ENCODE assay signal across 9 cellular contexts in the genomic region with DNA sequence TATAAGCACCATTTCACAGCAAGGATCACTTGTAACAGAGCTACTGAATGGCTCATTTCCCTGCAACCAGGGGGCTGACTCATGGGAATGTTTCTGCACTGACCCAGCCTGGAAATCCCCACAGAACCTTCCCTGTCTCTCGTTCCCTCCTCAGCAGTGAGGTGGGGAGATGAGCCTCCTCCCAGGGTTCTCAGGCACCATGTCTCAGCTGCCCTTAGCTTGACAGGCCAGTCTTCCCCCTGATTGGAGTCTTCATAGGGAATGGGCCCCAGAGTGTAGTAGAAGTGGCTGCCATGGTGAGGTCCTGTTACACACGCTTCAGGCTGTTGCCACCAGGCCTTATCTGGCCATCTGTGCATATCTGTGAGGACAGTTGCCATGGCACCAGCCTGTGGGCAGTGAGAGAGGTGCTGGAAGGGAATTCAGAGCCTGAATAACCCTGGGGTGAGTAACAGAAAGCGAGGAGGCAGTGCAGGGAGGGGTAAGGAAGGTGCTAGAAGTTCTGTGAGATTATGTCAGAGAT.
DNase-seq lines count a peak whose midpoint lies in the region; ATAC-seq, FAIRE-seq and TF ChIP-seq lines count a peak whose summit lies in the region.
"Had no signal": no experiment of that assay in that cellular context is flagged by ENCODE, and none has a peak within 500 bp of the region (broad histone marks: within the 10 kb centered on the region; RNA-seq: fewer than 3 reads in every experiment).

No MANE protein-coding gene starts in this region.

- no peaks in the 10 kb centered on the region for H3K9me3 Mint-ChIP-seq in activated T-helper 2 cell treated with anti-CD3 and anti-CD28 coated beads, Interferon-gamma antibody, Interleukin-2, Interleukin-4, amounts not matched to agents 10 μg/mL and 5 μg/mL and 100 μg/mL, durations not matched to agents 14 hours and 24 hours and 36 hours

- ATAC-seq in activated CD4-positive, CD25-positive, alpha-beta regulatory T cell treated with anti-CD3 and anti-CD28 coated beads, Interleukin-2, amount 50 U/mL, for 24 hours, result peak; percentile 19 to 42
- ATAC-seq in GM12878 (peak; percentile 89), HG02840 (IDR thresholded peaks at IDR 0.05; ENCODE audit: low FRiP score, unreplicated experiment) (no peak)

- H2AFZ ChIP-seq in GM12878 (ENCODE audit: control insufficient read depth, low read depth, low read length), result peak overlapping the region; percentile 68

- H4K20me1 ChIP-seq in GM12878 (ENCODE audit: control insufficient read depth, insufficient read depth), result no peaks in the 10 kb centered on the region

- RAD21 ChIA-PET in GM12878 (lab: Charles Lee; ENCODE audit: unreplicated experiment), result no interaction called here

- peaks cover 6% of the 10 kb centered on the region for H3K4me1 Mint-ChIP-seq in activated T-helper 2 cell treated with anti-CD3 and anti-CD28 coated beads, Interferon-gamma antibody, Interleukin-2, Interleukin-4, amounts not matched to agents 10 μg/mL and 5 μg/mL and 100 μg/mL, durations not matched to agents 14 hours and 24 hours and 36 hours (ENCODE audit: low read depth)

- BruUV-seq in GM12878 (replicated peaks; lab: Mats Ljungman, UMichigan), result no TSS peak

- TF ChIP-seq RAD21 in GM12878 (IDR thresholded peaks at IDR 0.05; ENCODE audit: insufficient read depth, low read depth, low read length), result no peak

- H3K4me3 ChIP-seq in GM12878, result no peak overlapping the region

- no peaks in the 10 kb centered on the region for H3K36me3 ChIP-seq in GM12878 (ENCODE audit: control insufficient read depth in 2 of 2, insufficient read depth in 2 of 2, low read length in 1 of 2)

- no peaks in the 10 kb centered on the region for H3K79me2 ChIP-seq in GM12878 (ENCODE audit: control insufficient read depth, insufficient read depth, low read length)

- peaks cover 14% of the 10 kb centered on the region for H3K4me1 ChIP-seq in GM12878 (ENCODE audit: control insufficient read depth, insufficient read depth, low read length)

- POLR2A ChIA-PET in GM12878 (lab: Charles Lee), result no interaction called here

- no peak for DNase-seq in activated CD4-positive, CD25-positive, alpha-beta regulatory T cell treated with anti-CD3 and anti-CD28 coated beads, Interleukin-2, amount 50 U/mL, for 72 hours
- DNase-seq in HTR-8/SVneo (ENCODE audit: insufficient read length, low spot score) (peak; percentile 73), GM12878 (ENCODE audit: low read depth, low spot score) (peak; percentile 53), myocyte (ENCODE audit: low read depth) (peak; percentile 98), COR-L47 (lab: John Stamatoyannopoulos, UW) (no peak)
- no peak for DNase-seq in activated T-helper 2 cell treated with anti-CD3 and anti-CD28 coated beads, Interferon-gamma antibody, Interleukin-2, Interleukin-4, amounts not matched to agents 10 μg/mL and 5 μg/mL and 100 μg/mL, durations not matched to agents 14 hours and 24 hours and 36 hours (ENCODE audit: low spot score)

- peaks cover 17% of the 10 kb centered on the region for H3K27me3 Mint-ChIP-seq in activated T-helper 2 cell treated with anti-CD3 and anti-CD28 coated beads, Interferon-gamma antibody, Interleukin-2, Interleukin-4, amounts not matched to agents 10 μg/mL and 5 μg/mL and 100 μg/mL, durations not matched to agents 14 hours and 24 hours and 36 hours (ENCODE audit: low read depth)

- FAIRE-seq in HTR-8/SVneo (lab: Jason Lieb, UNC), result peak; percentile 78
- no peak for FAIRE-seq in GM12878 (lab: Jason Lieb, UNC)
- FAIRE-seq: G401.6 had no signal

- TF ChIP-seq POLR2A in GM12878 (IDR thresholded peaks at IDR 0.05; ENCODE audit: low read depth, low read length), result no peak

- 4% methylated on average over 3 of the region's 3 CpGs for WGBS in GM12878 (ENCODE audit: insufficient coverage, insufficient replicate concordance, low lambda C conversion rate, missing lambda C conversion rate)

- intact Hi-C loops in GM12878 (cut with micrococcal nuclease; ENCODE audit: unreplicated experiment), result no loop called here
- intact Hi-C loops in activated T-helper 2 cell treated with anti-CD3 and anti-CD28 coated beads, Interferon-gamma antibody, Interleukin-2, Interleukin-4, amounts not matched to agents 10 μg/mL and 5 μg/mL and 100 μg/mL, durations not matched to agents 14 hours and 24 hours and 36 hours (cut with micrococcal nuclease), result loop anchor here (1.0 to 5.0 kb wide), 2 partner anchors 117 to 326 kb away; partner anchors contain the start of gene ENC1

- H3K27me3 ChIP-seq in GM12878 (replicated peaks in 1 of 2; ENCODE audit: control insufficient read depth in 2 of 2, insufficient read depth in 2 of 2, low read length in 1 of 2), result no peaks in the 10 kb centered on the region

- SMC1A ChIA-PET in GM12878 (lab: Charles Lee; ENCODE audit: uncharacterized antibody, unreplicated experiment), result interaction anchor here (1.1 kb wide), 1 partner anchor 113 kb away, joined by 3 read pairs; no protein-coding TSS in a partner anchor

- no peak for TF ChIP-seq EP300 in GM12878 (IDR thresholded peaks at IDR 0.05; ENCODE audit: borderline replicate concordance in 1 of 2, control insufficient read depth in 1 of 2, low read depth in 2 of 2, low read length in 2 of 2)

- H3K36me3 Mint-ChIP-seq in activated T-helper 2 cell treated with anti-CD3 and anti-CD28 coated beads, Interferon-gamma antibody, Interleukin-2, Interleukin-4, amounts not matched to agents 10 μg/mL and 5 μg/mL and 100 μg/mL, durations not matched to agents 14 hours and 24 hours and 36 hours (ENCODE audit: low read depth), result no peaks in the 10 kb centered on the region

- in situ Hi-C loops in GM12878 (cut with MboI), result no loop called here

- no peak overlapping the region for H3K27ac Mint-ChIP-seq in activated T-helper 2 cell treated with anti-CD3 and anti-CD28 coated beads, Interferon-gamma antibody, Interleukin-2, Interleukin-4, amounts not matched to agents 10 μg/mL and 5 μg/mL and 100 μg/mL, durations not matched to agents 14 hours and 24 hours and 36 hours

- no peak for TF ChIP-seq CTCF in GM12878 (IDR thresholded peaks at IDR 0.05 in 2 of 3, conservative IDR thresholded peaks at IDR 0.05 in 1 of 3; ENCODE audit: control insufficient read depth in 2 of 3, extremely low read depth in 1 of 3, insufficient read depth in 1 of 3, low read depth in 3 of 3, low read length in 3 of 3)

- no peak overlapping the region; the same call in 1 of the 2 replicates for H3K9ac ChIP-seq in GM12878 (ENCODE audit: control insufficient read depth, insufficient read depth, low read length)

- CTCF ChIA-PET in GM12878 (lab: Yijun Ruan, JAX), result interaction anchor here (0.6 kb wide), 1 partner anchor 1025 kb away, joined by 3 read pairs; no protein-coding TSS in a partner anchor

- H3K4me2 ChIP-seq in GM12878 (ENCODE audit: control insufficient read depth, insufficient read depth), result peak overlapping the region; percentile 38; the same call in 1 of the 2 replicates

- H3K9me3 ChIP-seq in GM12878 (replicated peaks; ENCODE audit: control insufficient read depth, insufficient read depth, low read length), result 0 out of 3 replicates have a peak, but pooled peaks cover 1% of the 10 kb centered on the region

- H3K27ac ChIP-seq in GM12878 (ENCODE audit: control insufficient read depth, insufficient read depth), result peak overlapping the region; percentile 34; the same call in 1 of the 2 replicates

- no peak overlapping the region for H3K4me3 Mint-ChIP-seq in activated T-helper 2 cell treated with anti-CD3 and anti-CD28 coated beads, Interferon-gamma antibody, Interleukin-2, Interleukin-4, amounts not matched to agents 10 μg/mL and 5 μg/mL and 100 μg/mL, durations not matched to agents 14 hours and 24 hours and 36 hours (ENCODE audit: low read depth)

TF ChIP-seq in GM12878, 131 proteins besides CTCF, POLR2A, EP300 and RAD21 (continues in another document):
- TF ChIP-seq TBL1XR1 (IDR thresholded peaks at IDR 0.05; ENCODE audit: low read depth, low read length) (no peak), CREB1 (IDR thresholded peaks at IDR 0.05; ENCODE audit: low read depth) (no peak), MTA3 (IDR thresholded peaks at IDR 0.05; ENCODE audit: borderline replicate concordance, low read length) (no peak), SMC3 (IDR thresholded peaks at IDR 0.05; ENCODE audit: borderline replicate concordance, low read length) (peak; percentile 4; the same call in 1 of the 2 replicates), EZH2 (IDR thresholded peaks at IDR 0.05; ENCODE audit: borderline replicate concordance, control insufficient read depth, low read depth, low read length) (no peak), ZZZ3 (IDR thresholded peaks at IDR 0.05; ENCODE audit: control insufficient read depth, insufficient read length, low read depth) (no peak)
- TF ChIP-seq, protein P1, sequence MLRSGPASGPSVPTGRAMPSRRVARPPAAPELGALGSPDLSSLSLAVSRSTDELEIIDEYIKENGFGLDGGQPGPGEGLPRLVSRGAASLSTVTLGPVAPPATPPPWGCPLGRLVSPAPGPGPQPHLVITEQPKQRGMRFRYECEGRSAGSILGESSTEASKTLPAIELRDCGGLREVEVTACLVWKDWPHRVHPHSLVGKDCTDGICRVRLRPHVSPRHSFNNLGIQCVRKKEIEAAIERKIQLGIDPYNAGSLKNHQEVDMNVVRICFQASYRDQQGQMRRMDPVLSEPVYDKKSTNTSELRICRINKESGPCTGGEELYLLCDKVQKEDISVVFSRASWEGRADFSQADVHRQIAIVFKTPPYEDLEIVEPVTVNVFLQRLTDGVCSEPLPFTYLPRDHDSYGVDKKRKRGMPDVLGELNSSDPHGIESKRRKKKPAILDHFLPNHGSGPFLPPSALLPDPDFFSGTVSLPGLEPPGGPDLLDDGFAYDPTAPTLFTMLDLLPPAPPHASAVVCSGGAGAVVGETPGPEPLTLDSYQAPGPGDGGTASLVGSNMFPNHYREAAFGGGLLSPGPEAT (IDR thresholded peaks at IDR 0.05; ENCODE audit: low read depth), result peak; percentile 39; the same call in 1 of the 2 replicates
- TF ChIP-seq, protein P2, sequence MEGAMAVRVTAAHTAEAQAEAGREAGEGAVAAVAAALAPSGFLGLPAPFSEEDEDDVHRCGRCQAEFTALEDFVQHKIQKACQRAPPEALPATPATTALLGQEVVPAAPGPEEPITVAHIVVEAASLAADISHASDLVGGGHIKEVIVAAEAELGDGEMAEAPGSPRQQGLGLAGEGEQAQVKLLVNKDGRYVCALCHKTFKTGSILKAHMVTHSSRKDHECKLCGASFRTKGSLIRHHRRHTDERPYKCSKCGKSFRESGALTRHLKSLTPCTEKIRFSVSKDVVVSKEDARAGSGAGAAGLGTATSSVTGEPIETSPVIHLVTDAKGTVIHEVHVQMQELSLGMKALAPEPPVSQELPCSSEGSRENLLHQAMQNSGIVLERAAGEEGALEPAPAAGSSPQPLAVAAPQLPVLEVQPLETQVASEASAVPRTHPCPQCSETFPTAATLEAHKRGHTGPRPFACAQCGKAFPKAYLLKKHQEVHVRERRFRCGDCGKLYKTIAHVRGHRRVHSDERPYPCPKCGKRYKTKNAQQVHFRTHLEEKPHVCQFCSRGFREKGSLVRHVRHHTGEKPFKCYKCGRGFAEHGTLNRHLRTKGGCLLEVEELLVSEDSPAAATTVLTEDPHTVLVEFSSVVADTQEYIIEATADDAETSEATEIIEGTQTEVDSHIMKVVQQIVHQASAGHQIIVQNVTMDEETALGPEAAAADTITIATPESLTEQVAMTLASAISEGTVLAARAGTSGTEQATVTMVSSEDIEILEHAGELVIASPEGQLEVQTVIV (IDR thresholded peaks at IDR 0.05; ENCODE audit: borderline replicate concordance, partially characterized antibody), result no peak

Comparison
In these comparisons a context has a peak if more than half of its experiments do, and no peak if none do; other contexts are left out.
1. DNase-seq: peak in HTR-8/SVneo (single experiment), GM12878 (single experiment) and myocyte (single experiment); none in activated CD4-positive, CD25-positive, alpha-beta regulatory T cell treated with anti-CD3 and anti-CD28 coated beads, Interleukin-2, amount 50 U/mL, for 72 hours (single experiment), COR-L47 (single experiment) and activated T-helper 2 cell treated with anti-CD3 and anti-CD28 coated beads, Interferon-gamma antibody, Interleukin-2, Interleukin-4, amounts not matched to agents 10 μg/mL and 5 μg/mL and 100 μg/mL, durations not matched to agents 14 hours and 24 hours and 36 hours (single experiment).